In the genomic region with DNA sequence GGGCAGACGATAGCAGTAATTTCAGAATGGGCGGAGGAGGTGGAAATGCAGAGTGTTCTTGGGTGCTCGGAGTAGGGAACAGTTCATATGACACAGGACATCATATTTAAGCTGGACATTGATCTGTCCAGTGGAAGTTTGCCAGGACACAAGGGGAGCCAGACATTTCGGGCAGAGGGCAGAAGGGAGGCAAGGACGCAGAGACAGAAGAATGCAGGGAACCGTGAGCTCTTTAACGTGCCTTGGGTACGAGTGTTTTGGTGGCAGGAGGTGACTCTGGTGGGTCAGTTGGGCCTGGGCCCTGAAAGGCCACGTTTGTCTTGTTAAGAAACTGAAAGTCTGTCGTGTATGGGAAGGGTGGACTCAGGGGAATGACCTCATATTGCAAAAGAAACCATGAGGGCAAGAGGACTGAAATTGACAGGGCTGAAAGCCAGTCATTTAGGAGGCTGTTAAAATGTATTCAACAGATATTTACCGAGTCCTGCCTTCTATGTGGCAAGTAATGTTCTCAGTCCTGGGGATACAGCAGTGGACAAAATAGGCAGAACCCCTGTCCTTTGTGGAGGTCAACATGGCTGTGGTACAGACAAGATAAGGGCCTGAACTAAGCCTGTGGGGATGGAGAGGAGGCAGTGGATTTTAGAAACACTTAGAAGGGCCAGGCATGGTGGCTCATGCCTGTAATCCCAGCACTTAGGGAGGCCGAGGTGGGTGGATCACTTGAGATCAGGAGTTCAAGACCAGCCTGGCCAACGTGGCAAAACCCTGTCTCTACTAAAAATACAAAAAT, we compare ENCODE assay signal across 1 cellular context.
A peak's percentile ranks its signal among the peaks of the same experiment; 100 is the strongest.
TF ChIP-seq lines count a peak whose summit lies in the region.

No MANE protein-coding gene starts in this region.

TF ChIP-seq in K562, 482 proteins besides CTCF, POLR2A, EP300 and RAD21 (continues in another document):
- TF ChIP-seq SMAD4 (CRISPR knock-in tag; conservative IDR thresholded peaks at IDR 0.05) (0 out of 2 replicates have a peak, but pooled peaks have one; percentile 16), SIRT6 (IDR thresholded peaks at IDR 0.05; ENCODE audit: low read depth, low read length) (no peak), GTF2E2 (tag; IDR thresholded peaks at IDR 0.05) (no peak), NCOA2 (IDR thresholded peaks at IDR 0.05; ENCODE audit: partially characterized antibody in 2 of 2) (no peak), TBP (optimal IDR thresholded peaks at IDR 0.05; ENCODE audit: low read depth, low read length) (no peak), NR4A1 (CRISPR knock-in tag; IDR thresholded peaks at IDR 0.05) (no peak), NR4A1 (tag; IDR thresholded peaks at IDR 0.05) (peak; percentile 22; the same call in 1 of the 2 replicates), ILF3 (IDR thresholded peaks at IDR 0.05; ENCODE audit: borderline replicate concordance) (no peak), NR2C1 (IDR thresholded peaks at IDR 0.05) (no peak), NR2C1 (tag; IDR thresholded peaks at IDR 0.05) (peak; percentile 72), ETV1 (tag; conservative IDR thresholded peaks at IDR 0.05; ENCODE audit: low read depth) (peak; percentile 25; the same call in 1 of the 2 replicates), ZNF778 (CRISPR knock-in tag; IDR thresholded peaks at IDR 0.05) (no peak)
- TF ChIP-seq, protein P1, sequence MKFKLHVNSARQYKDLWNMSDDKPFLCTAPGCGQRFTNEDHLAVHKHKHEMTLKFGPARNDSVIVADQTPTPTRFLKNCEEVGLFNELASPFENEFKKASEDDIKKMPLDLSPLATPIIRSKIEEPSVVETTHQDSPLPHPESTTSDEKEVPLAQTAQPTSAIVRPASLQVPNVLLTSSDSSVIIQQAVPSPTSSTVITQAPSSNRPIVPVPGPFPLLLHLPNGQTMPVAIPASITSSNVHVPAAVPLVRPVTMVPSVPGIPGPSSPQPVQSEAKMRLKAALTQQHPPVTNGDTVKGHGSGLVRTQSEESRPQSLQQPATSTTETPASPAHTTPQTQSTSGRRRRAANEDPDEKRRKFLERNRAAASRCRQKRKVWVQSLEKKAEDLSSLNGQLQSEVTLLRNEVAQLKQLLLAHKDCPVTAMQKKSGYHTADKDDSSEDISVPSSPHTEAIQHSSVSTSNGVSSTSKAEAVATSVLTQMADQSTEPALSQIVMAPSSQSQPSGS (CRISPR knock-in tag; IDR thresholded peaks at IDR 0.05): no peak
- TF ChIP-seq, protein P2, sequence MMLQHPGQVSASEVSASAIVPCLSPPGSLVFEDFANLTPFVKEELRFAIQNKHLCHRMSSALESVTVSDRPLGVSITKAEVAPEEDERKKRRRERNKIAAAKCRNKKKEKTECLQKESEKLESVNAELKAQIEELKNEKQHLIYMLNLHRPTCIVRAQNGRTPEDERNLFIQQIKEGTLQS (IDR thresholded peaks at IDR 0.05): peak; percentile 31; the same call in 1 of the 2 replicates
- TF ChIP-seq, protein P2 (CRISPR knock-in tag; conservative IDR thresholded peaks at IDR 0.05): no peak
- TF ChIP-seq, protein P3, sequence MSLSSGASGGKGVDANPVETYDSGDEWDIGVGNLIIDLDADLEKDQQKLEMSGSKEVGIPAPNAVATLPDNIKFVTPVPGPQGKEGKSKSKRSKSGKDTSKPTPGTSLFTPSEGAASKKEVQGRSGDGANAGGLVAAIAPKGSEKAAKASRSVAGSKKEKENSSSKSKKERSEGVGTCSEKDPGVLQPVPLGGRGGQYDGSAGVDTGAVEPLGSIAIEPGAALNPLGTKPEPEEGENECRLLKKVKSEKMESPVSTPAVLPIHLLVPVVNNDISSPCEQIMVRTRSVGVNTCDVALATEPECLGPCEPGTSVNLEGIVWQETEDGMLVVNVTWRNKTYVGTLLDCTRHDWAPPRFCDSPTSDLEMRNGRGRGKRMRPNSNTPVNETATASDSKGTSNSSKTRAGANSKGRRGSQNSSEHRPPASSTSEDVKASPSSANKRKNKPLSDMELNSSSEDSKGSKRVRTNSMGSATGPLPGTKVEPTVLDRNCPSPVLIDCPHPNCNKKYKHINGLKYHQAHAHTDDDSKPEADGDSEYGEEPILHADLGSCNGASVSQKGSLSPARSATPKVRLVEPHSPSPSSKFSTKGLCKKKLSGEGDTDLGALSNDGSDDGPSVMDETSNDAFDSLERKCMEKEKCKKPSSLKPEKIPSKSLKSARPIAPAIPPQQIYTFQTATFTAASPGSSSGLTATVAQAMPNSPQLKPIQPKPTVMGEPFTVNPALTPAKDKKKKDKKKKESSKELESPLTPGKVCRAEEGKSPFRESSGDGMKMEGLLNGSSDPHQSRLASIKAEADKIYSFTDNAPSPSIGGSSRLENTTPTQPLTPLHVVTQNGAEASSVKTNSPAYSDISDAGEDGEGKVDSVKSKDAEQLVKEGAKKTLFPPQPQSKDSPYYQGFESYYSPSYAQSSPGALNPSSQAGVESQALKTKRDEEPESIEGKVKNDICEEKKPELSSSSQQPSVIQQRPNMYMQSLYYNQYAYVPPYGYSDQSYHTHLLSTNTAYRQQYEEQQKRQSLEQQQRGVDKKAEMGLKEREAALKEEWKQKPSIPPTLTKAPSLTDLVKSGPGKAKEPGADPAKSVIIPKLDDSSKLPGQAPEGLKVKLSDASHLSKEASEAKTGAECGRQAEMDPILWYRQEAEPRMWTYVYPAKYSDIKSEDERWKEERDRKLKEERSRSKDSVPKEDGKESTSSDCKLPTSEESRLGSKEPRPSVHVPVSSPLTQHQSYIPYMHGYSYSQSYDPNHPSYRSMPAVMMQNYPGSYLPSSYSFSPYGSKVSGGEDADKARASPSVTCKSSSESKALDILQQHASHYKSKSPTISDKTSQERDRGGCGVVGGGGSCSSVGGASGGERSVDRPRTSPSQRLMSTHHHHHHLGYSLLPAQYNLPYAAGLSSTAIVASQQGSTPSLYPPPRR (CRISPR knock-in tag; IDR thresholded peaks at IDR 0.05; ENCODE audit: borderline replicate concordance): no peak
- TF ChIP-seq, protein P4, sequence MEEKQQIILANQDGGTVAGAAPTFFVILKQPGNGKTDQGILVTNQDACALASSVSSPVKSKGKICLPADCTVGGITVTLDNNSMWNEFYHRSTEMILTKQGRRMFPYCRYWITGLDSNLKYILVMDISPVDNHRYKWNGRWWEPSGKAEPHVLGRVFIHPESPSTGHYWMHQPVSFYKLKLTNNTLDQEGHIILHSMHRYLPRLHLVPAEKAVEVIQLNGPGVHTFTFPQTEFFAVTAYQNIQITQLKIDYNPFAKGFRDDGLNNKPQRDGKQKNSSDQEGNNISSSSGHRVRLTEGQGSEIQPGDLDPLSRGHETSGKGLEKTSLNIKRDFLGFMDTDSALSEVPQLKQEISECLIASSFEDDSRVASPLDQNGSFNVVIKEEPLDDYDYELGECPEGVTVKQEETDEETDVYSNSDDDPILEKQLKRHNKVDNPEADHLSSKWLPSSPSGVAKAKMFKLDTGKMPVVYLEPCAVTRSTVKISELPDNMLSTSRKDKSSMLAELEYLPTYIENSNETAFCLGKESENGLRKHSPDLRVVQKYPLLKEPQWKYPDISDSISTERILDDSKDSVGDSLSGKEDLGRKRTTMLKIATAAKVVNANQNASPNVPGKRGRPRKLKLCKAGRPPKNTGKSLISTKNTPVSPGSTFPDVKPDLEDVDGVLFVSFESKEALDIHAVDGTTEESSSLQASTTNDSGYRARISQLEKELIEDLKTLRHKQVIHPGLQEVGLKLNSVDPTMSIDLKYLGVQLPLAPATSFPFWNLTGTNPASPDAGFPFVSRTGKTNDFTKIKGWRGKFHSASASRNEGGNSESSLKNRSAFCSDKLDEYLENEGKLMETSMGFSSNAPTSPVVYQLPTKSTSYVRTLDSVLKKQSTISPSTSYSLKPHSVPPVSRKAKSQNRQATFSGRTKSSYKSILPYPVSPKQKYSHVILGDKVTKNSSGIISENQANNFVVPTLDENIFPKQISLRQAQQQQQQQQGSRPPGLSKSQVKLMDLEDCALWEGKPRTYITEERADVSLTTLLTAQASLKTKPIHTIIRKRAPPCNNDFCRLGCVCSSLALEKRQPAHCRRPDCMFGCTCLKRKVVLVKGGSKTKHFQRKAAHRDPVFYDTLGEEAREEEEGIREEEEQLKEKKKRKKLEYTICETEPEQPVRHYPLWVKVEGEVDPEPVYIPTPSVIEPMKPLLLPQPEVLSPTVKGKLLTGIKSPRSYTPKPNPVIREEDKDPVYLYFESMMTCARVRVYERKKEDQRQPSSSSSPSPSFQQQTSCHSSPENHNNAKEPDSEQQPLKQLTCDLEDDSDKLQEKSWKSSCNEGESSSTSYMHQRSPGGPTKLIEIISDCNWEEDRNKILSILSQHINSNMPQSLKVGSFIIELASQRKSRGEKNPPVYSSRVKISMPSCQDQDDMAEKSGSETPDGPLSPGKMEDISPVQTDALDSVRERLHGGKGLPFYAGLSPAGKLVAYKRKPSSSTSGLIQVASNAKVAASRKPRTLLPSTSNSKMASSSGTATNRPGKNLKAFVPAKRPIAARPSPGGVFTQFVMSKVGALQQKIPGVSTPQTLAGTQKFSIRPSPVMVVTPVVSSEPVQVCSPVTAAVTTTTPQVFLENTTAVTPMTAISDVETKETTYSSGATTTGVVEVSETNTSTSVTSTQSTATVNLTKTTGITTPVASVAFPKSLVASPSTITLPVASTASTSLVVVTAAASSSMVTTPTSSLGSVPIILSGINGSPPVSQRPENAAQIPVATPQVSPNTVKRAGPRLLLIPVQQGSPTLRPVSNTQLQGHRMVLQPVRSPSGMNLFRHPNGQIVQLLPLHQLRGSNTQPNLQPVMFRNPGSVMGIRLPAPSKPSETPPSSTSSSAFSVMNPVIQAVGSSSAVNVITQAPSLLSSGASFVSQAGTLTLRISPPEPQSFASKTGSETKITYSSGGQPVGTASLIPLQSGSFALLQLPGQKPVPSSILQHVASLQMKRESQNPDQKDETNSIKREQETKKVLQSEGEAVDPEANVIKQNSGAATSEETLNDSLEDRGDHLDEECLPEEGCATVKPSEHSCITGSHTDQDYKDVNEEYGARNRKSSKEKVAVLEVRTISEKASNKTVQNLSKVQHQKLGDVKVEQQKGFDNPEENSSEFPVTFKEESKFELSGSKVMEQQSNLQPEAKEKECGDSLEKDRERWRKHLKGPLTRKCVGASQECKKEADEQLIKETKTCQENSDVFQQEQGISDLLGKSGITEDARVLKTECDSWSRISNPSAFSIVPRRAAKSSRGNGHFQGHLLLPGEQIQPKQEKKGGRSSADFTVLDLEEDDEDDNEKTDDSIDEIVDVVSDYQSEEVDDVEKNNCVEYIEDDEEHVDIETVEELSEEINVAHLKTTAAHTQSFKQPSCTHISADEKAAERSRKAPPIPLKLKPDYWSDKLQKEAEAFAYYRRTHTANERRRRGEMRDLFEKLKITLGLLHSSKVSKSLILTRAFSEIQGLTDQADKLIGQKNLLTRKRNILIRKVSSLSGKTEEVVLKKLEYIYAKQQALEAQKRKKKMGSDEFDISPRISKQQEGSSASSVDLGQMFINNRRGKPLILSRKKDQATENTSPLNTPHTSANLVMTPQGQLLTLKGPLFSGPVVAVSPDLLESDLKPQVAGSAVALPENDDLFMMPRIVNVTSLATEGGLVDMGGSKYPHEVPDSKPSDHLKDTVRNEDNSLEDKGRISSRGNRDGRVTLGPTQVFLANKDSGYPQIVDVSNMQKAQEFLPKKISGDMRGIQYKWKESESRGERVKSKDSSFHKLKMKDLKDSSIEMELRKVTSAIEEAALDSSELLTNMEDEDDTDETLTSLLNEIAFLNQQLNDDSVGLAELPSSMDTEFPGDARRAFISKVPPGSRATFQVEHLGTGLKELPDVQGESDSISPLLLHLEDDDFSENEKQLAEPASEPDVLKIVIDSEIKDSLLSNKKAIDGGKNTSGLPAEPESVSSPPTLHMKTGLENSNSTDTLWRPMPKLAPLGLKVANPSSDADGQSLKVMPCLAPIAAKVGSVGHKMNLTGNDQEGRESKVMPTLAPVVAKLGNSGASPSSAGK (IDR thresholded peaks at IDR 0.05): 0 out of 2 replicates have a peak, but pooled peaks have one; percentile 11
- TF ChIP-seq, protein P5, sequence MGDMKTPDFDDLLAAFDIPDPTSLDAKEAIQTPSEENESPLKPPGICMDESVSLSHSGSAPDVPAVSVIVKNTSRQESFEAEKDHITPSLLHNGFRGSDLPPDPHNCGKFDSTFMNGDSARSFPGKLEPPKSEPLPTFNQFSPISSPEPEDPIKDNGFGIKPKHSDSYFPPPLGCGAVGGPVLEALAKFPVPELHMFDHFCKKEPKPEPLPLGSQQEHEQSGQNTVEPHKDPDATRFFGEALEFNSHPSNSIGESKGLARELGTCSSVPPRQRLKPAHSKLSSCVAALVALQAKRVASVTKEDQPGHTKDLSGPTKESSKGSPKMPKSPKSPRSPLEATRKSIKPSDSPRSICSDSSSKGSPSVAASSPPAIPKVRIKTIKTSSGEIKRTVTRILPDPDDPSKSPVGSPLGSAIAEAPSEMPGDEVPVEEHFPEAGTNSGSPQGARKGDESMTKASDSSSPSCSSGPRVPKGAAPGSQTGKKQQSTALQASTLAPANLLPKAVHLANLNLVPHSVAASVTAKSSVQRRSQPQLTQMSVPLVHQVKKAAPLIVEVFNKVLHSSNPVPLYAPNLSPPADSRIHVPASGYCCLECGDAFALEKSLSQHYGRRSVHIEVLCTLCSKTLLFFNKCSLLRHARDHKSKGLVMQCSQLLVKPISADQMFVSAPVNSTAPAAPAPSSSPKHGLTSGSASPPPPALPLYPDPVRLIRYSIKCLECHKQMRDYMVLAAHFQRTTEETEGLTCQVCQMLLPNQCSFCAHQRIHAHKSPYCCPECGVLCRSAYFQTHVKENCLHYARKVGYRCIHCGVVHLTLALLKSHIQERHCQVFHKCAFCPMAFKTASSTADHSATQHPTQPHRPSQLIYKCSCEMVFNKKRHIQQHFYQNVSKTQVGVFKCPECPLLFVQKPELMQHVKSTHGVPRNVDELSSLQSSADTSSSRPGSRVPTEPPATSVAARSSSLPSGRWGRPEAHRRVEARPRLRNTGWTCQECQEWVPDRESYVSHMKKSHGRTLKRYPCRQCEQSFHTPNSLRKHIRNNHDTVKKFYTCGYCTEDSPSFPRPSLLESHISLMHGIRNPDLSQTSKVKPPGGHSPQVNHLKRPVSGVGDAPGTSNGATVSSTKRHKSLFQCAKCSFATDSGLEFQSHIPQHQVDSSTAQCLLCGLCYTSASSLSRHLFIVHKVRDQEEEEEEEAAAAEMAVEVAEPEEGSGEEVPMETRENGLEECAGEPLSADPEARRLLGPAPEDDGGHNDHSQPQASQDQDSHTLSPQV (IDR thresholded peaks at IDR 0.05): peak; percentile 65
- TF ChIP-seq, protein P6, sequence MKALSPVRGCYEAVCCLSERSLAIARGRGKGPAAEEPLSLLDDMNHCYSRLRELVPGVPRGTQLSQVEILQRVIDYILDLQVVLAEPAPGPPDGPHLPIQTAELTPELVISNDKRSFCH (CRISPR knock-in tag; IDR thresholded peaks at IDR 0.05): no peak
- TF ChIP-seq, protein P6 (tag; IDR thresholded peaks at IDR 0.05): no peak
- TF ChIP-seq, protein P7, sequence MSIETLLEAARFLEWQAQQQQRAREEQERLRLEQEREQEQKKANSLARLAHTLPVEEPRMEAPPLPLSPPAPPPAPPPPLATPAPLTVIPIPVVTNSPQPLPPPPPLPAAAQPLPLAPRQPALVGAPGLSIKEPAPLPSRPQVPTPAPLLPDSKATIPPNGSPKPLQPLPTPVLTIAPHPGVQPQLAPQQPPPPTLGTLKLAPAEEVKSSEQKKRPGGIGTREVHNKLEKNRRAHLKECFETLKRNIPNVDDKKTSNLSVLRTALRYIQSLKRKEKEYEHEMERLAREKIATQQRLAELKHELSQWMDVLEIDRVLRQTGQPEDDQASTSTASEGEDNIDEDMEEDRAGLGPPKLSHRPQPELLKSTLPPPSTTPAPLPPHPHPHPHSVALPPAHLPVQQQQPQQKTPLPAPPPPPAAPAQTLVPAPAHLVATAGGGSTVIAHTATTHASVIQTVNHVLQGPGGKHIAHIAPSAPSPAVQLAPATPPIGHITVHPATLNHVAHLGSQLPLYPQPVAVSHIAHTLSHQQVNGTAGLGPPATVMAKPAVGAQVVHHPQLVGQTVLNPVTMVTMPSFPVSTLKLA (conservative IDR thresholded peaks at IDR 0.05): no peak
